Comparison of ENCODE assay signal across 12 cellular contexts in genomic region chr7:10998984-10999757, GRCh38. TPM values are rescaled to one million over a fixed set of nuclear protein-coding genes. Genes with fewer than 3 reads are reported as not detected.
DNase-seq lines count a peak whose midpoint lies in the region; ATAC-seq and TF ChIP-seq lines count a peak whose summit lies in the region.
"Had no signal": no experiment of that assay in that cellular context is flagged by ENCODE, and none has a peak within 500 bp of the region (broad histone marks: within the 10 kb centered on the region; RNA-seq: fewer than 3 reads in every experiment).

No MANE protein-coding gene starts in this region.

- peaks cover 2% of the 10 kb centered on the region for H3K36me3 ChIP-seq in brain microvascular endothelial cell (replicated peaks)
- H3K36me3 ChIP-seq in naive thymus-derived CD4-positive, alpha-beta T cell (ENCODE audit: control insufficient read depth in 2 of 3, insufficient read depth in 3 of 3, low read length in 3 of 3) = peaks cover 0 to 9% (median 0%) of the 10 kb centered on the region in 3 experiments

- H3K27ac Mint-ChIP-seq in naive thymus-derived CD4-positive, alpha-beta T cell = peak overlapping the region in 8 of 9 donors; percentile 7 to 77 (median 28)

- POLR2A ChIA-PET in naive thymus-derived CD4-positive, alpha-beta T cell (lab: Charles Lee) = interaction anchor here (1.6 kb wide), 1 partner anchor 59 kb away, joined by 6 read pairs; a partner anchor contains a TSS

- CTCF ChIA-PET in naive thymus-derived CD4-positive, alpha-beta T cell (lab: Charles Lee) = interaction anchor here (0.8 kb wide), 1 partner anchor 26 kb away, joined by 3 read pairs; the partner anchor contains the start of gene PHF14

- in situ Hi-C loops in brain microvascular endothelial cell (cut with HindIII; ENCODE audit: low pct_ligation_motif_present, low sequenced_read_pairs) = no loop called here

- peak overlapping the region in 2 of 10 donors; percentile 0 to 4 for H3K4me3 Mint-ChIP-seq in naive thymus-derived CD4-positive, alpha-beta T cell
- H3K4me3 Mint-ChIP-seq: CD14-positive monocyte had no signal

- DNase-seq in GM12865 (ENCODE audit: low read depth) (peak; percentile 2), brain microvascular endothelial cell (peak; percentile 15), left cardiac atrium (no peak), NCI-H526 (lab: John Stamatoyannopoulos, UW) (no peak)
- DNase-seq in naive thymus-derived CD4-positive, alpha-beta T cell = peak in 1 of 9 donors; percentile 8
- DNase-seq: NCI-H1436, NCI-H526 treated with DMSO at 0.1 percent for 48 hours had no signal

- no peaks in the 10 kb centered on the region for H3K27me3 Mint-ChIP-seq in naive thymus-derived CD4-positive, alpha-beta T cell

- H3K4me1 ChIP-seq in naive thymus-derived CD4-positive, alpha-beta T cell (ENCODE audit: control insufficient read depth in 2 of 2, insufficient read depth in 2 of 2, low read length in 2 of 2) = peaks cover 8 to 15% of the 10 kb centered on the region in 2 donors

- peaks cover 24 to 70% (median 57%) of the 10 kb centered on the region in 7 donors for H3K4me1 Mint-ChIP-seq in naive thymus-derived CD4-positive, alpha-beta T cell
- H3K4me1 Mint-ChIP-seq: CD14-positive monocyte had no signal

- H3K4me3 ChIP-seq in GM12865 (ENCODE audit: low read depth, low read length) (no peak overlapping the region), brain microvascular endothelial cell (ENCODE audit: low read depth, low read length) (no peak overlapping the region)
- no peak overlapping the region for H3K4me3 ChIP-seq in naive thymus-derived CD4-positive, alpha-beta T cell (ENCODE audit: low read length)

- TF ChIP-seq CTCF in GM12865 (IDR thresholded peaks at IDR 0.05; ENCODE audit: insufficient read depth, low read depth, low read length, missing control alignments) (no peak), brain microvascular endothelial cell (IDR thresholded peaks at IDR 0.05; ENCODE audit: low read depth, low read length, missing control alignments) (no peak)

- peak; percentile 48 for ATAC-seq in HG03039 (IDR thresholded peaks at IDR 0.05; ENCODE audit: unreplicated experiment)
- ATAC-seq in naive thymus-derived CD4-positive, alpha-beta T cell = no peak
- ATAC-seq in HG02798 (IDR thresholded peaks at IDR 0.05; ENCODE audit: poor library complexity, unreplicated experiment) = no peak
- ATAC-seq in HG02623 (IDR thresholded peaks at IDR 0.05; ENCODE audit: unreplicated experiment) = no peak
- no peak for ATAC-seq in left cardiac atrium
- ATAC-seq: sciatic nerve had no signal

- no peaks in the 10 kb centered on the region for H3K9me3 ChIP-seq in naive thymus-derived CD4-positive, alpha-beta T cell (ENCODE audit: control insufficient read depth in 2 of 3, low read length in 3 of 3)

- no peaks in the 10 kb centered on the region for H3K27me3 ChIP-seq in brain microvascular endothelial cell (replicated peaks)
- no peaks in the 10 kb centered on the region for H3K27me3 ChIP-seq in naive thymus-derived CD4-positive, alpha-beta T cell (ENCODE audit: control insufficient read depth in 2 of 2, insufficient read depth in 2 of 2, low read length in 2 of 2)

- intact Hi-C loops in naive thymus-derived CD4-positive, alpha-beta T cell (cut with micrococcal nuclease) = no loop called here
- intact Hi-C loops in left cardiac atrium (cut with DNase I) = no loop called here

- H3K27ac ChIP-seq in brain microvascular endothelial cell = no peak overlapping the region
- H3K27ac ChIP-seq in naive thymus-derived CD4-positive, alpha-beta T cell (ENCODE audit: low read depth, low read length) = no peak overlapping the region

- peaks cover 8 to 45% (median 30%) of the 10 kb centered on the region in 5 donors for H3K36me3 Mint-ChIP-seq in naive thymus-derived CD4-positive, alpha-beta T cell

- peaks cover 0 to 4% (median 0%) of the 10 kb centered on the region in 11 donors for H3K9me3 Mint-ChIP-seq in naive thymus-derived CD4-positive, alpha-beta T cell

RNA-seq across cellular contexts. Expression of gene PHF14, which starts 25.5 kb away (rescaled TPM):
- 10 to 100 TPM; 29.8 to 41.3 (median 36.7) TPM for total RNA-seq in naive thymus-derived CD4-positive, alpha-beta T cell
- polyA plus RNA-seq in naive thymus-derived CD4-positive, alpha-beta T cell = 10 to 100 TPM in 1 of 2 donors, 1 to 10 TPM in 1; 9.6 to 11.7 TPM
- 10 to 100 TPM; 14.5 to 17.2 TPM for total RNA-seq in left cardiac atrium

Comparison
In these comparisons a context has a peak if more than half of its experiments do, and no peak if none do; other contexts are left out.
1. DNase-seq: peak in GM12865 (single experiment) and brain microvascular endothelial cell (single experiment); none in left cardiac atrium (single experiment) and NCI-H526 (0 of 2).